In genomic region chr2:96868555-96869280, GRCh38 we compare ENCODE assay signal across 8 cellular contexts. TPM values are rescaled to one million over a fixed set of nuclear protein-coding genes. Genes with fewer than 3 reads are reported as not detected.
A peak's percentile ranks its signal among the peaks of the same experiment; 100 is the strongest.
DNase-seq lines count a peak whose midpoint lies in the region; ATAC-seq, FAIRE-seq and TF ChIP-seq lines count a peak whose summit lies in the region.

No MANE protein-coding gene starts in this region.

- H3K4me1 ChIP-seq in neutrophil (ENCODE audit: control insufficient read depth in 1 of 2, insufficient read depth in 1 of 2, low read depth in 1 of 2, low read length in 1 of 2) = peaks cover 45 to 55% of the 10 kb centered on the region in 2 experiments
- H3K4me1 ChIP-seq in uterus = peaks cover 4 to 25% of the 10 kb centered on the region in 2 donors

- H3K27ac ChIP-seq in neutrophil (no peak overlapping the region), uterus (peak overlapping the region; percentile 94 to 100)

- peaks cover 100% of the 10 kb centered on the region for H3K27me3 ChIP-seq in neutrophil
- H3K27me3 ChIP-seq in uterus = no peaks in the 10 kb centered on the region

- no peaks in the 10 kb centered on the region for H3K9me3 ChIP-seq in neutrophil
- H3K9me3 ChIP-seq in uterus = no peaks in the 10 kb centered on the region

- H3K36me3 ChIP-seq in neutrophil = no peaks in the 10 kb centered on the region
- H3K36me3 ChIP-seq in uterus = no peaks in the 10 kb centered on the region

- no peaks in the 10 kb centered on the region for H3K9me3 Mint-ChIP-seq in activated naive CD8-positive, alpha-beta T cell (ENCODE audit: low read depth)

- H3K36me3 Mint-ChIP-seq in activated naive CD8-positive, alpha-beta T cell = no peaks in the 10 kb centered on the region

- peak; percentile 40 for ATAC-seq in GM18868 (IDR thresholded peaks at IDR 0.05; ENCODE audit: unreplicated experiment)

- no peak for FAIRE-seq in RCC 7860 (lab: Jason Lieb, UNC)

- H3K4me3 ChIP-seq in neutrophil (ENCODE audit: low read depth in 1 of 2, low read length in 1 of 2) (peak overlapping the region; percentile 63), uterus (peak overlapping the region; percentile 61 to 100)

- peak; percentile 13 to 22 for DNase-seq in AML-193 (lab: John Stamatoyannopoulos, UW)
- DNase-seq in HUDEP-2 (lab: John Stamatoyannopoulos, UW; ENCODE audit: unreplicated experiment in 76 of 76) = peak in 59 of 76 experiments; percentile 4 to 71 (median 46)
- peak; percentile 65 for DNase-seq in RCC 7860 (ENCODE audit: low spot score)
- DNase-seq in globus pallidus (ENCODE audit: low spot score) = peak; percentile 77
- peak; percentile 87 to 91 for DNase-seq in uterus

- H3K4me1 Mint-ChIP-seq in activated naive CD8-positive, alpha-beta T cell (ENCODE audit: low read depth) = peaks cover 33% of the 10 kb centered on the region

- peak; percentile 8 to 49 for TF ChIP-seq POLR2A in uterus (IDR thresholded peaks at IDR 0.05)

- intact Hi-C loops in uterus (cut with DNase I; ENCODE audit: low total_unique reads) = loop anchor here (10.0 kb wide), 1 partner anchor 104 kb away; the partner anchor contains the start of gene CNNM4

- peak overlapping the region; percentile 86 for H3K4me3 Mint-ChIP-seq in activated naive CD8-positive, alpha-beta T cell

- no peak for TF ChIP-seq CTCF in neutrophil (IDR thresholded peaks at IDR 0.05)
- TF ChIP-seq CTCF in uterus (IDR thresholded peaks at IDR 0.05) = peak; percentile 39 to 76 (median 56)

- no peak overlapping the region for H3K27ac Mint-ChIP-seq in activated naive CD8-positive, alpha-beta T cell

- no peaks in the 10 kb centered on the region for H3K27me3 Mint-ChIP-seq in activated naive CD8-positive, alpha-beta T cell

RNA-seq across cellular contexts. Expression of gene SEMA4C, which starts 1.2 kb away (rescaled TPM):
- total RNA-seq in uterus = 100 to 1,000 TPM in 1 of 4 donors, 10 to 100 TPM in 3; 31.8 to 117 (median 61.7) TPM

RNA-seq across cellular contexts. Expression of gene ANKRD39, which starts 10.9 kb away (rescaled TPM):
- total RNA-seq in uterus = 100 to 1,000 TPM in 1 of 4 donors, 10 to 100 TPM in 2, 1 to 10 TPM in 1; 4.7 to 162 (median 16.9) TPM

RNA-seq across cellular contexts. Expression of gene ANKRD23, which starts 24.9 kb away (rescaled TPM):
- total RNA-seq in uterus = 10 to 100 TPM in 2 of 4 donors, 1 to 10 TPM in 2; 4.4 to 23.2 (median 8.6) TPM

RNA-seq across cellular contexts. Expression of gene CNNM3, which starts 52.6 kb away (rescaled TPM):
- 10 to 100 TPM in 2 of 4 donors, 1 to 10 TPM in 2; 1.5 to 21.1 (median 11.2) TPM for total RNA-seq in uterus

Comparison
In these comparisons a context has a peak if more than half of its experiments do, and no peak if none do; other contexts are left out.
1. DNase-seq: peak in every context shown above with its lines; median percentile 89 in uterus; 77 in globus pallidus; 65 in RCC 7860; 46 in HUDEP-2; 18 in AML-193.